1 cellular context compared by ENCODE assay signal in the genomic region with DNA sequence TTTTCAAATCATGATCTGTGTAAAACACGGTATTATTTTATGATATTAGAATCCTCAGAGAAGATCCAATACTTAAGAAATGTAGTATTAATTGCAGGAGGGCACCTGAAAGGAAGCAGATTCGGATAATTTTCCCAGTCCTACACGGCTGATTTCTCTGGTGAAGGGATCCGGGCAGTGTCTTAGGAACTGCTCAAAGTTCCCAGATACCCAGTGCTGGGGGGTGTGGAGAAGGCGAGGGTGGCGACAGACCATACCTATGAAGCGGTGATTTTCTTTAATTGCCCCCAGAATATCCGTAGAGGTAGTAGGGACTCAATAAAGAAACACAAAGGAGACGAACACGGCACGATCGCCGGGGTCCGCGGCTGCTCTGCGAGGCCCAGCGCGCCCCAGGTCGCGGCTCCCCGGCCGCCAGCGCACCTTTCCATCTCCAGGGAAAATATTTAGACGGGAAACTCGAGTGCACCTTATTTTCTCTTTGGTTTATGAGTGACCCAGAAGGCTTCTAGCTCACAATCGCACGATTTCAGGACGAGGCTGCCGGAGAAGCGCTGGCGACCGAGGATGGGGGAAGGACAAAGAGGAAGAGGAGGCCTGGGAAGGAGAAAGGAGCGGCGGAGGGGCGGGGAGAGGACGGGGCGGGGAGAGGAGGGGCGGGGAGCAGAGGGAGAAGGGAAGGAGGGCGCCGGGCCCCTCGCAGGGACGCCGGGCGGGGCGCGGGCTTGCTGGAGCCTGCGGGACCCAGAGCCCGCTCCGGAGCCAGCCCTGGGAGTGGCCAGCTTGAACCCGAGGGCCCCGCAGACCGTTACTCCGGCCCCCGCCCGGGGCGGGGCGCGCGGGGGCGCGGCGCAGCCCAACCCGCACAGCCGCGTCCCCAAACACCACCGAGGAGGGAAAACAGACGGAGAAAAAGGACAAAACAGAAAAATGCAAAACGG.
TF ChIP-seq lines count a peak whose summit lies in the region.

No MANE protein-coding gene starts in this region.

TF ChIP-seq in SK-N-SH treated with all-trans-retinoic acid at 6 μM for 48 hours, 23 proteins besides CTCF, POLR2A, EP300 and RAD21 (continued from another document):
- TF ChIP-seq PATZ1 (CRISPR knock-in tag; IDR thresholded peaks at IDR 0.05; ENCODE audit: borderline replicate concordance) = no peak
- TF ChIP-seq ZNF565 (CRISPR knock-in tag; conservative IDR thresholded peaks at IDR 0.05; ENCODE audit: low read depth) = no peak
- TF ChIP-seq ZFP30 (CRISPR knock-in tag; IDR thresholded peaks at IDR 0.05) = no peak
- no peak for TF ChIP-seq BACH2 (CRISPR knock-in tag; IDR thresholded peaks at IDR 0.05; ENCODE audit: borderline replicate concordance)
- TF ChIP-seq ZFP3 (CRISPR knock-in tag; IDR thresholded peaks at IDR 0.05) = no peak
